Comparison of ENCODE assay signal across 15 cellular contexts in genomic region chr2:31070339-31070738, GRCh38.
DNase-seq lines count a peak whose midpoint lies in the region; ATAC-seq and TF ChIP-seq lines count a peak whose summit lies in the region.
"Had no signal": no experiment of that assay in that cellular context is flagged by ENCODE, and none has a peak within 500 bp of the region (broad histone marks: within the 10 kb centered on the region; RNA-seq: fewer than 3 reads in every experiment).

No MANE protein-coding gene starts in this region.

- no peak overlapping the region for H3K9ac ChIP-seq in mesenchymal stem cell (ENCODE audit: low read length)

- H3K9me3 ChIP-seq in mesenchymal stem cell (ENCODE audit: control insufficient read depth, low read length), result no peaks in the 10 kb centered on the region
- no peaks in the 10 kb centered on the region for H3K9me3 ChIP-seq in gastroesophageal sphincter

- no peak overlapping the region for H3K4me2 ChIP-seq in mesenchymal stem cell (ENCODE audit: low read length, poor library complexity, severe bottlenecking)

- TF ChIP-seq POLR2A in gastroesophageal sphincter (IDR thresholded peaks at IDR 0.05), result no peak

- 88% methylated on average over 5 of the region's 5 CpGs for WGBS in mesenchymal stem cell
- WGBS in gastroesophageal sphincter (ENCODE audit: low coverage in 1 of 2), 2 donors, result 17 to 87% methylated on average over 1 to 3 of the region's 5 CpGs

- no peak overlapping the region for H2AFZ ChIP-seq in mesenchymal stem cell (ENCODE audit: low read depth, low read length)

- no peak overlapping the region for H3K14ac ChIP-seq in mesenchymal stem cell (ENCODE audit: low read length in 2 of 2)

- no peak overlapping the region for H2BK120ac ChIP-seq in mesenchymal stem cell (ENCODE audit: low read depth, low read length)

- H3K27me3 ChIP-seq in mesenchymal stem cell (ENCODE audit: control insufficient read depth in 1 of 2, insufficient read depth in 1 of 2, low read length in 2 of 2), result peaks cover 0 to 21% of the 10 kb centered on the region in 2 experiments
- peaks cover 28% of the 10 kb centered on the region for H3K27me3 ChIP-seq in gastroesophageal sphincter

- ATAC-seq in gastroesophageal sphincter, result no peak

- no peak for TF ChIP-seq EP300 in gastroesophageal sphincter (IDR thresholded peaks at IDR 0.05)

- H3K36me3 ChIP-seq in mesenchymal stem cell (ENCODE audit: control insufficient read depth in 1 of 2, insufficient read depth in 2 of 2, low read depth in 1 of 2, low read length in 2 of 2) (peaks cover 0 to 15% of the 10 kb centered on the region in 2 experiments), gastroesophageal sphincter (no peaks in the 10 kb centered on the region)

- H3K27ac ChIP-seq in mesenchymal stem cell (ENCODE audit: low read length, poor library complexity, severe bottlenecking), result no peak overlapping the region
- no peak overlapping the region for H3K27ac ChIP-seq in gastroesophageal sphincter

- H3K4me1 ChIP-seq in mesenchymal stem cell (ENCODE audit: control insufficient read depth, insufficient read depth, low read depth, low read length), result peaks cover 30% of the 10 kb centered on the region
- no peaks in the 10 kb centered on the region for H3K4me1 ChIP-seq in gastroesophageal sphincter

- peaks cover 50% of the 10 kb centered on the region for H3K79me1 ChIP-seq in mesenchymal stem cell (replicated peaks; ENCODE audit: low read length, poor library complexity, severe bottlenecking)

- no peak overlapping the region for H4K8ac ChIP-seq in mesenchymal stem cell (ENCODE audit: low read length)

- DNase-seq in GM13976 (ENCODE audit: low spot score) (peak; percentile 14), RPMI8226 (peak; percentile 75), fibroblast of gingiva (ENCODE audit: low read depth) (peak; percentile 26), mesenchymal stem cell (no peak), hepatic stellate cell (ENCODE audit: low spot score) (no peak)
- DNase-seq in activated naive CD4-positive, alpha-beta T cell treated with anti-CD3 and anti-CD28 coated beads, Interleukin-2, amount 50 U/mL, for 16 hours, result no peak
- DNase-seq: AML-193, H9, IMR-90, Karpas-422, NCI-H1105, NCI-H187, NCI-H345, NCI-H526 treated with DMSO at 0.1 percent for 48 hours had no signal

- H2BK12ac ChIP-seq in mesenchymal stem cell (ENCODE audit: low read length in 2 of 2), result no peak overlapping the region

- in situ Hi-C loops in GM13976 (cut with MboI; ENCODE audit: low sequenced_read_pairs, unreplicated experiment), result no loop called here

- no peak overlapping the region for H3K23ac ChIP-seq in mesenchymal stem cell (ENCODE audit: low read length in 2 of 2)

- no peak overlapping the region for H3K4me3 ChIP-seq in mesenchymal stem cell (ENCODE audit: insufficient read depth in 1 of 2, low read depth in 1 of 2, low read length in 2 of 2)
- no peak overlapping the region for H3K4me3 ChIP-seq in gastroesophageal sphincter

- TF ChIP-seq CTCF in GM13976 (IDR thresholded peaks at IDR 0.05; ENCODE audit: borderline replicate concordance, control extremely low read depth, extremely low read depth, insufficient read depth, missing control alignments), result no peak
- no peak for TF ChIP-seq CTCF in gastroesophageal sphincter (IDR thresholded peaks at IDR 0.05)

- no peak overlapping the region for H2BK5ac ChIP-seq in mesenchymal stem cell (ENCODE audit: low read depth, low read length, poor library complexity, severe bottlenecking)

- no peak overlapping the region for H2BK15ac ChIP-seq in mesenchymal stem cell (ENCODE audit: low read depth, poor library complexity, severe bottlenecking)

- peak overlapping the region; percentile 14 for H2AK5ac ChIP-seq in mesenchymal stem cell (ENCODE audit: low read length, severe bottlenecking)

- no peak overlapping the region for H3K18ac ChIP-seq in mesenchymal stem cell (ENCODE audit: low read depth in 1 of 2, low read length in 2 of 2)

- H3K4ac ChIP-seq in mesenchymal stem cell (ENCODE audit: low read depth in 1 of 2, low read length in 2 of 2), result no peak overlapping the region

- H4K91ac ChIP-seq in mesenchymal stem cell (ENCODE audit: low read length), result no peak overlapping the region

Comparison
In these comparisons a context has a peak if more than half of its experiments do, and no peak if none do; other contexts are left out.
1. DNase-seq: peak in GM13976 (single experiment), RPMI8226 (single experiment) and fibroblast of gingiva (single experiment); none in mesenchymal stem cell (single experiment), activated naive CD4-positive, alpha-beta T cell treated with anti-CD3 and anti-CD28 coated beads, Interleukin-2, amount 50 U/mL, for 16 hours (single experiment) and hepatic stellate cell (single experiment).